In the genomic region with DNA sequence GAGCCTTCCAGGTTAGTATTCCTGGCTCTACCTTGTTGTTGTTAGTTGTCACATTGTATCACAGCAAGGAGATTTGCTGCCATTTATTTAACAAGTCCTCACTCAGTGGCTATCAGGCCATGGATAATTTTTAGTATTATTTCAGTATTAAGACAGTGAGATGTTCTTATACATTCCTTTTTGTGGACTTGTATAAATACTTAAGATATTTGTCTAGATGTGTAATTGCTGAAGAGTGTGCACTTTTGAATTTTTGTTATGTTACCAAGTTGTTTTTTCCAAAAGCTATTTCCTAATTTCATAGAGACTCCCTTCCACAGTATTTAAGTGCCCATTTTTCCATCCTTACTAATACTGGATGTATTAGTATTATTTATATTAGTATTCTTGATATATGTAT, we compare ENCODE assay signal across 15 cellular contexts. TPM values are rescaled to one million over a fixed set of nuclear protein-coding genes. Genes with fewer than 3 reads are reported as not detected.
DNase-seq lines count a peak whose midpoint lies in the region; ATAC-seq and TF ChIP-seq lines count a peak whose summit lies in the region.
"Had no signal": no experiment of that assay in that cellular context is flagged by ENCODE, and none has a peak within 500 bp of the region (broad histone marks: within the 10 kb centered on the region; RNA-seq: fewer than 3 reads in every experiment).

No MANE protein-coding gene starts in this region.

- DNase-seq in AG10803 (ENCODE audit: low read depth) (peak; percentile 68), GM03348 (ENCODE audit: low spot score) (peak; percentile 23), adipocyte (ENCODE audit: low read depth) (peak; percentile 31), fibroblast of peridontal ligament (ENCODE audit: extremely low read depth) (peak; percentile 8), Right ventricle myocardium superior (no peak), kidney glomerular epithelial cell (lab: John Stamatoyannopoulos, UW) (no peak)
- DNase-seq: AML-193; C1 segment of cervical spinal cord; Calu3; CD8-positive, alpha-beta T cell; MG63; SW 1271 had no signal

- H3K9me3 ChIP-seq in adipocyte (ENCODE audit: control insufficient read depth, low read length): no peaks in the 10 kb centered on the region
- H3K9me3 ChIP-seq: MG63 had no signal

- peak overlapping the region; percentile 54 for H3K9ac ChIP-seq in adipocyte (ENCODE audit: low read length)

- no peak overlapping the region for H3K4me3 ChIP-seq in AG10803 (ENCODE audit: low read length)
- H3K4me3 ChIP-seq in adipocyte (ENCODE audit: low read length): no peak overlapping the region
- H3K4me3 ChIP-seq: K562, MG63 had no signal

- intact Hi-C loops in Right ventricle myocardium superior (cut with DNase I): no loop called here

- H3K4me1 ChIP-seq in adipocyte (ENCODE audit: control insufficient read depth, insufficient read depth, low read length): peaks cover 16% of the 10 kb centered on the region

- H3K36me3 ChIP-seq in adipocyte (ENCODE audit: control insufficient read depth, insufficient read depth, low read length, severe bottlenecking): peaks cover 48% of the 10 kb centered on the region

- no peaks in the 10 kb centered on the region for H3K27me3 ChIP-seq in adipocyte (replicated peaks; ENCODE audit: control insufficient read depth, insufficient read depth, low read length)
- H3K27me3 ChIP-seq: MG63 had no signal

- no peak for TF ChIP-seq CTCF in AG10803 (conservative IDR thresholded peaks at IDR 0.05; ENCODE audit: low read length)

- ATAC-seq in Right ventricle myocardium superior (ENCODE audit: poor library complexity) (no peak), GM18868 (IDR thresholded peaks at IDR 0.05; ENCODE audit: unreplicated experiment) (no peak)
- ATAC-seq: CD8-positive, alpha-beta T cell; K562; Right ventricle myocardium inferior had no signal

RNA-seq across cellular contexts. Expression of a gene that starts 22.0 kb away (rescaled TPM):
- 4.4 TPM for total RNA-seq in Right ventricle myocardium superior

Comparison
In these comparisons a context has a peak if more than half of its experiments do, and no peak if none do; other contexts are left out.
1. DNase-seq: peak in AG10803 (single experiment), GM03348 (single experiment), adipocyte (single experiment) and fibroblast of peridontal ligament (single experiment); none in Right ventricle myocardium superior (single experiment) and kidney glomerular epithelial cell (single experiment).